11 cellular contexts compared by ENCODE assay signal in the genomic region with DNA sequence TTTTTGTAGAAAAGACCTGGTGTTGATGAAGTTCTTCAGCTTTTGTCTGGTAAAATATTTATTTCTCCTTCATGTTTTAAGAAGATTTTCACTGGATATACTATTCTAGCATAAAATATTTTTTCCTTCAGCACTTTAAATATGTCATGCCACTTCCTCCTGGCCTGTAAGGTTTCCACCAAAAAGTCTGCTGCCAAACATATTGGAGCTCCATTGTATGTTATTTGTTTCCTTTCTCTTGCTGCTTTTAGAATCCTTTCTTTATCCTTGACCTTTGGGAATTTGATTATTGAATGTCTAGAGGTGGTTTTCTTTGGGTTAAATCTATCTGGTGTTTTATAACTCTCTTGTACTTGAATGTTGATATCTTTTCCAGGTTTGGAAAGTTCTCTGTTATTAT. TPM values are rescaled to one million over a fixed set of nuclear protein-coding genes. Genes with fewer than 3 reads are reported as not detected.
"Had no signal": no experiment of that assay in that cellular context is flagged by ENCODE, and none has a peak within 500 bp of the region (broad histone marks: within the 10 kb centered on the region; RNA-seq: fewer than 3 reads in every experiment).

No MANE protein-coding gene starts in this region.

- H3K36me3 ChIP-seq: HAP-1 had no signal

- H3K9me3 ChIP-seq: HAP-1 had no signal

- H3K9me3 Mint-ChIP-seq: GM23338, H9, HFFc6 had no signal

- H3K27ac Mint-ChIP-seq: GM23338, H9, HFFc6 had no signal

- DNase-seq: GM23248, GOT3, H7, H9, HCEC 1CT, HFFc6 had no signal

- H3K4me3 ChIP-seq: GM23248, GM23338, HAP-1 had no signal

- H3K9ac ChIP-seq: GM23248 had no signal

- H3K4me1 ChIP-seq: HAP-1 had no signal

- H2AFZ ChIP-seq: GM23248, GM23338 had no signal

- FAIRE-seq: H1, H54 had no signal

- H3K4me3 Mint-ChIP-seq: GM23338, H9, HFFc6 had no signal

- ATAC-seq: GM23338, HCT116 had no signal

- H3K27ac ChIP-seq: GM23248 had no signal

- H3K4me2 ChIP-seq: GM23338 had no signal

RNA-seq across cellular contexts. Expression of a gene that starts 35.6 kb away (rescaled TPM):
- total RNA-seq: GM23248, HFFc6 had no signal
- polyA plus RNA-seq: GM23248 had no signal
